11 cellular contexts compared by ENCODE assay signal in genomic region chr9:16039103-16039987, GRCh38.
DNase-seq lines count a peak whose midpoint lies in the region; ATAC-seq and TF ChIP-seq lines count a peak whose summit lies in the region.
"Had no signal": no experiment of that assay in that cellular context is flagged by ENCODE, and none has a peak within 500 bp of the region (broad histone marks: within the 10 kb centered on the region; RNA-seq: fewer than 3 reads in every experiment).

No MANE protein-coding gene starts in this region.

- H3K36me3 ChIP-seq in Panc1 (ENCODE audit: control insufficient read depth, insufficient read depth, low read length) (no peaks in the 10 kb centered on the region), left ventricle myocardium inferior (no peaks in the 10 kb centered on the region)

- H3K27me3 ChIP-seq in Panc1 (ENCODE audit: control insufficient read depth, insufficient read depth, low read length): no peaks in the 10 kb centered on the region
- no peaks in the 10 kb centered on the region for H3K27me3 ChIP-seq in left ventricle myocardium inferior (ENCODE audit: low read depth)

- peak; percentile 38 for TF ChIP-seq CTCF in Panc1 (IDR thresholded peaks at IDR 0.05)
- TF ChIP-seq CTCF in left ventricle myocardium inferior (IDR thresholded peaks at IDR 0.05; ENCODE audit: borderline replicate concordance): peak; percentile 37
- no peak for TF ChIP-seq CTCF in foreskin fibroblast (IDR thresholded peaks at IDR 0.05; ENCODE audit: low read depth, low read length)

- no TSS peak for BruUV-seq in Panc1 (replicated peaks; lab: Mats Ljungman, UMichigan)

- no peak for ATAC-seq in Panc1
- ATAC-seq: activated CD4-positive, CD25-positive, alpha-beta regulatory T cell treated with anti-CD3 and anti-CD28 coated beads, Interleukin-2, amount 50 U/mL, for 24 hours had no signal

- CTCF ChIA-PET in Panc1 (lab: Charles Lee): interaction anchor here (1.1 kb wide), 1 partner anchor 25 kb away, joined by 3 read pairs; no protein-coding TSS in a partner anchor

- in situ Hi-C loops in Panc1 (cut with HindIII; ENCODE audit: low pct_unique_long_range_greater_than_20kb, low sequenced_read_pairs): no loop called here

- H3K27ac ChIP-seq in Panc1 (ENCODE audit: low read length) (no peak overlapping the region), left ventricle myocardium inferior (replicated peaks) (no peak overlapping the region)
- H3K27ac ChIP-seq: epithelial cell of prostate, skin epidermis had no signal

- H3K4me1 ChIP-seq in Panc1 (ENCODE audit: control insufficient read depth, insufficient read depth, low read length): no peaks in the 10 kb centered on the region
- H3K4me1 ChIP-seq in left ventricle myocardium inferior: no peaks in the 10 kb centered on the region

- H3K9me3 ChIP-seq in Panc1 (ENCODE audit: control insufficient read depth, insufficient read depth, low read depth, low read length) (no peaks in the 10 kb centered on the region), left ventricle myocardium inferior (replicated peaks) (no peaks in the 10 kb centered on the region)

- intact Hi-C loops in Panc1 (cut with micrococcal nuclease; ENCODE audit: unreplicated experiment) (no loop called here), left ventricle myocardium inferior (cut with micrococcal nuclease) (no loop called here)

- peak; percentile 27 for DNase-seq in stimulated activated CD4-positive, alpha-beta T cell treated with anti-CD3 and anti-CD28 coated beads, Interleukin-15, amount 100 ng/mL, for 24 hours
- no peak for DNase-seq in stimulated activated CD4-positive, alpha-beta T cell treated with anti-CD3 and anti-CD28 coated beads, Interleukin-4, amount 100 ng/mL, for 24 hours
- DNase-seq in Panc1 (ENCODE audit: low read depth, low spot score) (no peak), left ventricle myocardium inferior (no peak), COLO829 (ENCODE audit: low spot score) (no peak), foreskin fibroblast (no peak), GM19240 (ENCODE audit: insufficient read length, low spot score) (no peak), NCI-H128 (lab: John Stamatoyannopoulos, UW; ENCODE audit: unreplicated experiment) (no peak)

- H3K4me3 ChIP-seq in Panc1 (ENCODE audit: low read depth in 2 of 2, low read length in 2 of 2) (no peak overlapping the region), left ventricle myocardium inferior (no peak overlapping the region), foreskin fibroblast (ENCODE audit: low read depth in 1 of 2, low read length in 2 of 2) (no peak overlapping the region)
- H3K4me3 ChIP-seq: skin epidermis had no signal

- POLR2A ChIA-PET in Panc1 (lab: Charles Lee): no interaction called here
